Comparison of ENCODE assay signal across 17 cellular contexts in the genomic region with DNA sequence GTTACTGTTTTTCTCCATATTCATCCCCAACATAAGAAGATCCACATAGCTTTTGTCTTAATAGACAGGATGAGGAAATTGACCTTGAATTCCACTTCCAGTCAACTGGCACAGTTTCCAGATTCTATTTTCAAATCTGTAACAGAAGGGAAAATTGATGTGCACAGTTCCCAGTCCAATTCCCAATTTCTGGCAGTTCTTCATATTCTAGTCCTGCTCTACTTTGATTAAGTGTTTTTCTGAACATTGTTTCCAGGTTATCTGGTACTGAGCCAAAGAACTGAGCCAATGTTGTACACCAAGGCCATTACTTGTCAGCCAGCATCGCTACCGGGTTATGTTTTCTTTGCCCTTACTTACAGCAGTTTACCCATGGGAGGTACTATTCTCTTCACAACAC.
DNase-seq lines count a peak whose midpoint lies in the region; ATAC-seq and TF ChIP-seq lines count a peak whose summit lies in the region.
"Had no signal": no experiment of that assay in that cellular context is flagged by ENCODE, and none has a peak within 500 bp of the region (broad histone marks: within the 10 kb centered on the region; RNA-seq: fewer than 3 reads in every experiment).

No MANE protein-coding gene starts in this region.

- H3K4me3 ChIP-seq in SK-N-SH (ENCODE audit: low read depth in 2 of 2, low read length in 1 of 2): no peak overlapping the region
- no peak overlapping the region for H3K4me3 ChIP-seq in smooth muscle cell
- H3K4me3 ChIP-seq: BLaER1, GM23338 had no signal

- TF ChIP-seq EP300 in SK-N-SH (IDR thresholded peaks at IDR 0.05; ENCODE audit: borderline replicate concordance in 1 of 2, low read depth in 1 of 2, low read length in 1 of 2): peak in 1 of 2 experiments; percentile 13; a peak in 1 of 4 replicates

- no peak for TF ChIP-seq CTCF in SK-N-SH (IDR thresholded peaks at IDR 0.05)
- no peak for TF ChIP-seq CTCF in smooth muscle cell (IDR thresholded peaks at IDR 0.05; ENCODE audit: borderline replicate concordance, insufficient read depth, poor library complexity, severe bottlenecking)

- DNase-seq in SK-N-SH: no peak
- DNase-seq in NCI-H446 (lab: John Stamatoyannopoulos, UW): peak; percentile 94 to 96
- DNase-seq in dermis microvascular lymphatic vessel endothelial cell (ENCODE audit: low read depth in 2 of 2): peak; percentile 91
- peak; percentile 25 for DNase-seq in pons (ENCODE audit: low spot score)
- DNase-seq in NCI-H187 treated with DMSO at 0.1 percent for 48 hours (lab: John Stamatoyannopoulos, UW): no peak
- no peak for DNase-seq in smooth muscle cell (lab: John Stamatoyannopoulos, UW; ENCODE audit: unreplicated experiment)
- no peak for DNase-seq in SW 1271 (lab: John Stamatoyannopoulos, UW)
- DNase-seq: 8988T; AML-193; CD8-positive, alpha-beta memory T cell; DMS 273 treated with DMSO at 0.1 percent for 48 hours; DMS79; H7 had no signal

- POLR2A ChIA-PET in SK-N-SH (lab: Yijun Ruan, JAX): no interaction called here

- H3F3A ChIP-seq in SK-N-SH (replicated peaks; ENCODE audit: insufficient read depth) (no peaks in the 10 kb centered on the region), smooth muscle cell (ENCODE audit: low read depth) (no peaks in the 10 kb centered on the region)

- H4K20me1 ChIP-seq in SK-N-SH (ENCODE audit: insufficient read depth) (no peaks in the 10 kb centered on the region), smooth muscle cell (ENCODE audit: low read depth) (no peaks in the 10 kb centered on the region)
- H4K20me1 ChIP-seq: BLaER1 had no signal

- H3K9ac ChIP-seq in SK-N-SH (no peak overlapping the region), smooth muscle cell (ENCODE audit: low read depth) (no peak overlapping the region)
- H3K9ac ChIP-seq: BLaER1 had no signal

- CTCF ChIA-PET in SK-N-SH (lab: Yijun Ruan, JAX): no interaction called here

- H3K9me3 ChIP-seq in SK-N-SH (no peaks in the 10 kb centered on the region), smooth muscle cell (replicated peaks; ENCODE audit: low read depth) (no peaks in the 10 kb centered on the region)
- H3K9me3 ChIP-seq: BLaER1 had no signal

- H3K27ac ChIP-seq in SK-N-SH (ENCODE audit: low read depth in 2 of 2, low read length in 1 of 2) (peak overlapping the region in 1 of 2 experiments; percentile 78; a peak in 2 of 4 replicates), smooth muscle cell (ENCODE audit: low read depth) (no peak overlapping the region)
- H3K27ac ChIP-seq: BLaER1 had no signal

- H3K27me3 ChIP-seq in SK-N-SH (ENCODE audit: insufficient read depth) (no peaks in the 10 kb centered on the region), smooth muscle cell (ENCODE audit: low read depth) (no peaks in the 10 kb centered on the region)
- H3K27me3 ChIP-seq: BLaER1 had no signal

- H3K4me2 ChIP-seq in SK-N-SH (no peak overlapping the region), smooth muscle cell (no peak overlapping the region)
- H3K4me2 ChIP-seq: BLaER1, GM23338 had no signal

- peaks cover 0 to 5% of the 10 kb centered on the region in 2 experiments; a peak in 2 of 4 replicates for H3K4me1 ChIP-seq in SK-N-SH (ENCODE audit: control insufficient read depth in 1 of 2, insufficient read depth in 2 of 2, low read depth in 1 of 2, low read length in 1 of 2)
- H3K4me1 ChIP-seq in smooth muscle cell (ENCODE audit: low read depth): no peaks in the 10 kb centered on the region
- H3K4me1 ChIP-seq: BLaER1 had no signal

- H3K9me2 ChIP-seq in SK-N-SH: no peaks in the 10 kb centered on the region

- peak; percentile 78 for ATAC-seq in SK-N-SH treated with all-trans-retinoic acid at 6 μM for 48 hours
- ATAC-seq: GM23338, HepG2 had no signal

- WGBS in SK-N-SH (ENCODE audit: low lambda C conversion rate): 88% methylated on average over 2 of the region's 2 CpGs
- WGBS in smooth muscle cell (ENCODE audit: low lambda C conversion rate): 93% methylated on average over 2 of the region's 2 CpGs

- H3K36me3 ChIP-seq in SK-N-SH (replicated peaks in 1 of 2; ENCODE audit: control insufficient read depth in 1 of 2, insufficient read depth in 2 of 2, low read length in 1 of 2): no peaks in the 10 kb centered on the region
- H3K36me3 ChIP-seq in smooth muscle cell (ENCODE audit: low read depth): no peaks in the 10 kb centered on the region
- H3K36me3 ChIP-seq: BLaER1 had no signal

- TF ChIP-seq RAD21 in SK-N-SH (IDR thresholded peaks at IDR 0.05; ENCODE audit: low read length): no peak

- H3K79me2 ChIP-seq in SK-N-SH (ENCODE audit: insufficient read depth) (no peaks in the 10 kb centered on the region), smooth muscle cell (ENCODE audit: low read depth) (no peaks in the 10 kb centered on the region)

- H2AFZ ChIP-seq in SK-N-SH (ENCODE audit: low read depth) (no peak overlapping the region), smooth muscle cell (ENCODE audit: low read depth) (no peak overlapping the region)
- H2AFZ ChIP-seq: GM23338 had no signal

TF ChIP-seq in SK-N-SH treated with all-trans-retinoic acid at 6 μM for 48 hours, 23 proteins besides CTCF, POLR2A, EP300 and RAD21:
- TF ChIP-seq ISL1 (CRISPR knock-in tag; IDR thresholded peaks at IDR 0.05) (no peak), ZFP3 (CRISPR knock-in tag; IDR thresholded peaks at IDR 0.05) (no peak), OSR1 (CRISPR knock-in tag; IDR thresholded peaks at IDR 0.05) (peak; percentile 60; the same call in 1 of the 2 replicates), TOX (CRISPR knock-in tag; IDR thresholded peaks at IDR 0.05; ENCODE audit: borderline replicate concordance) (peak; percentile 96), ZC3H10 (CRISPR knock-in tag; IDR thresholded peaks at IDR 0.05) (peak; percentile 97)
- TF ChIP-seq, protein P1, sequence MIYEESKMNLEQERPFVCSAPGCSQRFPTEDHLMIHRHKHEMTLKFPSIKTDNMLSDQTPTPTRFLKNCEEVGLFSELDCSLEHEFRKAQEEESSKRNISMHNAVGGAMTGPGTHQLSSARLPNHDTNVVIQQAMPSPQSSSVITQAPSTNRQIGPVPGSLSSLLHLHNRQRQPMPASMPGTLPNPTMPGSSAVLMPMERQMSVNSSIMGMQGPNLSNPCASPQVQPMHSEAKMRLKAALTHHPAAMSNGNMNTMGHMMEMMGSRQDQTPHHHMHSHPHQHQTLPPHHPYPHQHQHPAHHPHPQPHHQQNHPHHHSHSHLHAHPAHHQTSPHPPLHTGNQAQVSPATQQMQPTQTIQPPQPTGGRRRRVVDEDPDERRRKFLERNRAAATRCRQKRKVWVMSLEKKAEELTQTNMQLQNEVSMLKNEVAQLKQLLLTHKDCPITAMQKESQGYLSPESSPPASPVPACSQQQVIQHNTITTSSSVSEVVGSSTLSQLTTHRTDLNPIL (CRISPR knock-in tag; IDR thresholded peaks at IDR 0.05; ENCODE audit: low read depth): no peak
- TF ChIP-seq, protein P2, sequence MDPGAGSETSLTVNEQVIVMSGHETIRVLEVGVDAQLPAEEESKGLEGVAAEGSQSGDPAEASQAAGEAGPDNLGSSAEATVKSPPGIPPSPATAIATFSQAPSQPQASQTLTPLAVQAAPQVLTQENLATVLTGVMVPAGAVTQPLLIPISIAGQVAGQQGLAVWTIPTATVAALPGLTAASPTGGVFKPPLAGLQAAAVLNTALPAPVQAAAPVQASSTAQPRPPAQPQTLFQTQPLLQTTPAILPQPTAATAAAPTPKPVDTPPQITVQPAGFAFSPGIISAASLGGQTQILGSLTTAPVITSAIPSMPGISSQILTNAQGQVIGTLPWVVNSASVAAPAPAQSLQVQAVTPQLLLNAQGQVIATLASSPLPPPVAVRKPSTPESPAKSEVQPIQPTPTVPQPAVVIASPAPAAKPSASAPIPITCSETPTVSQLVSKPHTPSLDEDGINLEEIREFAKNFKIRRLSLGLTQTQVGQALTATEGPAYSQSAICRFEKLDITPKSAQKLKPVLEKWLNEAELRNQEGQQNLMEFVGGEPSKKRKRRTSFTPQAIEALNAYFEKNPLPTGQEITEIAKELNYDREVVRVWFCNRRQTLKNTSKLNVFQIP (CRISPR knock-in tag; IDR thresholded peaks at IDR 0.05; ENCODE audit: borderline replicate concordance, low read depth): 0 out of 2 replicates have a peak, but pooled peaks have one; percentile 46

TF ChIP-seq in SK-N-SH, 30 proteins besides CTCF, POLR2A, EP300 and RAD21:
- TF ChIP-seq RXRA (IDR thresholded peaks at IDR 0.05; ENCODE audit: borderline replicate concordance, low read depth) (no peak), MEF2A (IDR thresholded peaks at IDR 0.05; ENCODE audit: borderline replicate concordance, low read depth) (no peak), CHD2 (IDR thresholded peaks at IDR 0.05; ENCODE audit: low read length, partially characterized antibody) (no peak), EZH2phosphoT487 (IDR thresholded peaks at IDR 0.05; ENCODE audit: borderline replicate concordance, low read depth) (no peak), GABPA (IDR thresholded peaks at IDR 0.05; ENCODE audit: low read depth) (no peak), ELF1 (IDR thresholded peaks at IDR 0.05) (no peak), JUND (IDR thresholded peaks at IDR 0.05) (no peak)
- TF ChIP-seq, protein P3, sequence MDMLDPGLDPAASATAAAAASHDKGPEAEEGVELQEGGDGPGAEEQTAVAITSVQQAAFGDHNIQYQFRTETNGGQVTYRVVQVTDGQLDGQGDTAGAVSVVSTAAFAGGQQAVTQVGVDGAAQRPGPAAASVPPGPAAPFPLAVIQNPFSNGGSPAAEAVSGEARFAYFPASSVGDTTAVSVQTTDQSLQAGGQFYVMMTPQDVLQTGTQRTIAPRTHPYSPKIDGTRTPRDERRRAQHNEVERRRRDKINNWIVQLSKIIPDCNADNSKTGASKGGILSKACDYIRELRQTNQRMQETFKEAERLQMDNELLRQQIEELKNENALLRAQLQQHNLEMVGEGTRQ (IDR thresholded peaks at IDR 0.05; ENCODE audit: borderline replicate concordance, low read depth, low read length): no peak
- TF ChIP-seq, protein P4, sequence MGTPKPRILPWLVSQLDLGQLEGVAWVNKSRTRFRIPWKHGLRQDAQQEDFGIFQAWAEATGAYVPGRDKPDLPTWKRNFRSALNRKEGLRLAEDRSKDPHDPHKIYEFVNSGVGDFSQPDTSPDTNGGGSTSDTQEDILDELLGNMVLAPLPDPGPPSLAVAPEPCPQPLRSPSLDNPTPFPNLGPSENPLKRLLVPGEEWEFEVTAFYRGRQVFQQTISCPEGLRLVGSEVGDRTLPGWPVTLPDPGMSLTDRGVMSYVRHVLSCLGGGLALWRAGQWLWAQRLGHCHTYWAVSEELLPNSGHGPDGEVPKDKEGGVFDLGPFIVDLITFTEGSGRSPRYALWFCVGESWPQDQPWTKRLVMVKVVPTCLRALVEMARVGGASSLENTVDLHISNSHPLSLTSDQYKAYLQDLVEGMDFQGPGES (IDR thresholded peaks at IDR 0.05; ENCODE audit: low read depth, low read length): no peak

Comparison
In these comparisons a context has a peak if more than half of its experiments do, and no peak if none do; other contexts are left out.
1. DNase-seq: peak in NCI-H446 (2 of 2), dermis microvascular lymphatic vessel endothelial cell (2 of 2) and pons (single experiment); none in SK-N-SH (single experiment), NCI-H187 treated with DMSO at 0.1 percent for 48 hours (single experiment), smooth muscle cell (single experiment) and SW 1271 (0 of 2).